28 cellular contexts compared by ENCODE assay signal in genomic region chr13:97562962-97563361, GRCh38.
"Had no signal": no experiment of that assay in that cellular context is flagged by ENCODE, and none has a peak within 500 bp of the region (broad histone marks: within the 10 kb centered on the region; RNA-seq: fewer than 3 reads in every experiment).

No MANE protein-coding gene starts in this region.

- H3K36me3 ChIP-seq: colonic mucosa, esophagus muscularis mucosa, esophagus squamous epithelium, gastrocnemius medialis, gastroesophageal sphincter, heart left ventricle, heart right ventricle had no signal

- H3K27ac ChIP-seq: colonic mucosa, coronary artery, dorsolateral prefrontal cortex, epithelial cell of prostate, esophagus muscularis mucosa, esophagus squamous epithelium, foreskin keratinocyte, gastrocnemius medialis, gastroesophageal sphincter, heart left ventricle, heart right ventricle had no signal

- DNase-seq: colonic mucosa; cortex of kidney; dermis blood vessel endothelial cell; dorsolateral prefrontal cortex; effector CD4-positive, alpha-beta T cell; effector CD8-positive, alpha-beta T cell; effector memory CD4-positive, alpha-beta T cell; effector memory CD8-positive, alpha-beta T cell; endodermal cell; erythroblast; esophagus squamous epithelium; foreskin fibroblast; foreskin keratinocyte; foreskin melanocyte; gastrocnemius medialis; glutamatergic neuron; head of caudate nucleus; heart left ventricle; heart right ventricle had no signal

- H3K27me3 ChIP-seq: colonic mucosa, dorsolateral prefrontal cortex, esophagus squamous epithelium, foreskin keratinocyte had no signal

- FAIRE-seq: colon, endometrium, endothelial cell of umbilical vein, frontal cortex had no signal

- H3K9me3 ChIP-seq: colonic mucosa, esophagus muscularis mucosa, esophagus squamous epithelium, gastrocnemius medialis, gastroesophageal sphincter, heart left ventricle, heart right ventricle had no signal

- H3K4me1 ChIP-seq: colonic mucosa, esophagus muscularis mucosa, foreskin keratinocyte, gastrocnemius medialis, gastroesophageal sphincter had no signal

- ATAC-seq: effector memory CD8-positive, alpha-beta T cell; esophagus mucosa; foreskin keratinocyte; gastrocnemius medialis; gastroesophageal sphincter; heart left ventricle; heart right ventricle had no signal

- H3K4me3 ChIP-seq: colonic mucosa, coronary artery, dorsolateral prefrontal cortex, esophagus muscularis mucosa, esophagus squamous epithelium, gastrocnemius medialis, gastroesophageal sphincter, heart left ventricle, heart right ventricle had no signal
